In the genomic region with DNA sequence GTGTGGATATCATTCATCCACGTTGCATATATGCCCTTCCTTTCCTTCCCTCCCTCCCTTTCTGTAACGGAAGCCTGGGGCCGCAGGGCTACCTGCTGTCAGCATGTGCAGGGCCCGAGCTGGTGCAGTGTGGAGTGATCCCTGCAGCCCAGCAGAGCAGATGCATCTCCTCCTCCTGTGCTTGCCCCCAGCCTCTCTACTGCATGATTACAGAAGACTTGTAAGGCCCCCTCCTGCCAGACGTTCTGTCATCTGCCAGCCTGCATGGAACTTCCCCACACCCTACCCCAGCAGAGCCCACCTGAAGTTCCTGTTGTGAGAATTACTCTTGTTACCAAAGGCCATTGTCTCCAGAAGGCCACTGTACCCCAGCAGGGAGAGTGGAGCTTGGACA, we compare ENCODE assay signal across 24 cellular contexts.
DNase-seq lines count a peak whose midpoint lies in the region; ATAC-seq, FAIRE-seq and TF ChIP-seq lines count a peak whose summit lies in the region.
"Had no signal": no experiment of that assay in that cellular context is flagged by ENCODE, and none has a peak within 500 bp of the region (broad histone marks: within the 10 kb centered on the region; RNA-seq: fewer than 3 reads in every experiment).

No MANE protein-coding gene starts in this region.

- FAIRE-seq in GM12878 (lab: Jason Lieb, UNC), result no peak
- FAIRE-seq: small intestine had no signal

- no peak overlapping the region for H4K8ac ChIP-seq in neuronal stem cell (ENCODE audit: low read depth, low read length)

- H3K79me2 ChIP-seq in GM12878 (ENCODE audit: control insufficient read depth, insufficient read depth, low read length), result no peaks in the 10 kb centered on the region

- H3K27ac ChIP-seq in GM12878 (ENCODE audit: control insufficient read depth, insufficient read depth) (no peak overlapping the region), neuronal stem cell (replicated peaks; ENCODE audit: low read length) (peak overlapping the region; percentile 13)
- H3K27ac ChIP-seq: heart left ventricle, suprapubic skin had no signal

- no peak overlapping the region for H2BK5ac ChIP-seq in neuronal stem cell (ENCODE audit: low read length)

- H3K36me3 ChIP-seq in GM12878 (ENCODE audit: control insufficient read depth in 2 of 2, insufficient read depth in 2 of 2, low read length in 1 of 2) (no peaks in the 10 kb centered on the region; a peak in 1 of 4 replicates), neuronal stem cell (replicated peaks in 1 of 2; ENCODE audit: control insufficient read depth in 2 of 2, insufficient read depth in 2 of 2, low read length in 2 of 2) (no peaks in the 10 kb centered on the region)
- H3K36me3 ChIP-seq: suprapubic skin had no signal

- peak overlapping the region; percentile 97 for H2AK5ac ChIP-seq in neuronal stem cell (ENCODE audit: low read depth, low read length)

- peaks cover 11% of the 10 kb centered on the region for H3K36me3 Mint-ChIP-seq in T-helper 2 cell treated with Interferon-gamma antibody and Interleukin-4, amounts not matched to agents 5 μg/mL and 100 μg/mL, for 36 hours (ENCODE audit: low read depth)

- peak overlapping the region; percentile 77 for H3K18ac ChIP-seq in neuronal stem cell (ENCODE audit: low read length)

- H4K20me1 ChIP-seq in GM12878 (ENCODE audit: control insufficient read depth, insufficient read depth), result no peaks in the 10 kb centered on the region

- no peak for TF ChIP-seq RAD21 in GM12878 (IDR thresholded peaks at IDR 0.05; ENCODE audit: insufficient read depth, low read depth, low read length)

- H3K9ac ChIP-seq in GM12878 (ENCODE audit: control insufficient read depth, insufficient read depth, low read length), result no peak overlapping the region
- H3K9ac ChIP-seq in neuronal stem cell (ENCODE audit: low read depth, low read length, poor library complexity), result no peak overlapping the region

- RAD21 ChIA-PET in GM12878 (lab: Charles Lee; ENCODE audit: unreplicated experiment), result no interaction called here

- H2BK12ac ChIP-seq in neuronal stem cell (ENCODE audit: low read length), result peak overlapping the region; percentile 91

- H3K4me3 ChIP-seq in GM12878, result no peak overlapping the region
- H3K4me3 ChIP-seq in neuronal stem cell (ENCODE audit: low read length in 2 of 2), result no peak overlapping the region
- H3K4me3 ChIP-seq: heart left ventricle, suprapubic skin had no signal

- SMC1A ChIA-PET in GM12878 (lab: Charles Lee; ENCODE audit: uncharacterized antibody, unreplicated experiment), result no interaction called here

- CTCF ChIA-PET in GM12878 (lab: Yijun Ruan, JAX), result no interaction called here

- H3K23ac ChIP-seq in neuronal stem cell (ENCODE audit: low read depth, low read length, poor library complexity), result no peak overlapping the region

- intact Hi-C loops in GM12878 (cut with micrococcal nuclease; ENCODE audit: unreplicated experiment), result no loop called here

- no peak overlapping the region for H3K4ac ChIP-seq in neuronal stem cell (ENCODE audit: low read length)

- H3K79me1 ChIP-seq in neuronal stem cell (ENCODE audit: low read depth, low read length), result no peaks in the 10 kb centered on the region

- H3K27me3 Mint-ChIP-seq in T-helper 2 cell treated with Interferon-gamma antibody and Interleukin-4, amounts not matched to agents 5 μg/mL and 100 μg/mL, for 36 hours (ENCODE audit: low read depth), result no peaks in the 10 kb centered on the region
- H3K27me3 Mint-ChIP-seq: activated B cell treated with CpG ODN at 0.5 μM for 24 hours; activated CD4-positive, alpha-beta memory T cell treated with anti-CD3 and anti-CD28 coated beads for 36 hours; activated naive CD8-positive, alpha-beta T cell treated with anti-CD3 and anti-CD28 coated beads, Interleukin-2, amount 50 U/mL, for 24 hours; B cell had no signal

- H3K27me3 ChIP-seq in GM12878 (replicated peaks in 1 of 2; ENCODE audit: control insufficient read depth in 2 of 2, insufficient read depth in 2 of 2, low read length in 1 of 2), result no peaks in the 10 kb centered on the region
- H3K27me3 ChIP-seq in neuronal stem cell (ENCODE audit: control insufficient read depth in 3 of 3, insufficient read depth in 3 of 3, low read depth in 1 of 3, low read length in 3 of 3), result no peaks in the 10 kb centered on the region
- H3K27me3 ChIP-seq: heart left ventricle, suprapubic skin had no signal

- H2BK120ac ChIP-seq in neuronal stem cell (ENCODE audit: low read depth, low read length), result peak overlapping the region; percentile 29

- peak overlapping the region; percentile 87 for H4K91ac ChIP-seq in neuronal stem cell (ENCODE audit: low read depth, low read length, poor library complexity)

- no peak overlapping the region for H3K27ac Mint-ChIP-seq in T-helper 2 cell treated with Interferon-gamma antibody and Interleukin-4, amounts not matched to agents 5 μg/mL and 100 μg/mL, for 36 hours
- H3K27ac Mint-ChIP-seq: activated B cell treated with CpG ODN at 0.5 μM for 24 hours; activated CD4-positive, alpha-beta memory T cell treated with anti-CD3 and anti-CD28 coated beads for 36 hours; activated naive CD8-positive, alpha-beta T cell treated with anti-CD3 and anti-CD28 coated beads, Interleukin-2, amount 50 U/mL, for 24 hours; B cell had no signal

- no peak for TF ChIP-seq POLR2A in GM12878 (IDR thresholded peaks at IDR 0.05; ENCODE audit: low read depth, low read length)

- no TSS peak for BruUV-seq in GM12878 (replicated peaks; lab: Mats Ljungman, UMichigan)

- H3K4me1 ChIP-seq in GM12878 (ENCODE audit: control insufficient read depth, insufficient read depth, low read length) (peaks cover 13% of the 10 kb centered on the region), neuronal stem cell (ENCODE audit: control insufficient read depth in 2 of 2, insufficient read depth in 1 of 2, low read depth in 1 of 2, low read length in 2 of 2) (peaks cover 9 to 47% of the 10 kb centered on the region in 2 donors)

- no peaks in the 10 kb centered on the region for H3K9me3 Mint-ChIP-seq in T-helper 2 cell treated with Interferon-gamma antibody and Interleukin-4, amounts not matched to agents 5 μg/mL and 100 μg/mL, for 36 hours
- H3K9me3 Mint-ChIP-seq: activated B cell treated with CpG ODN at 0.5 μM for 24 hours; activated CD4-positive, alpha-beta memory T cell treated with anti-CD3 and anti-CD28 coated beads for 36 hours; activated naive CD8-positive, alpha-beta T cell treated with anti-CD3 and anti-CD28 coated beads, Interleukin-2, amount 50 U/mL, for 24 hours had no signal

- in situ Hi-C loops in GM12878 (cut with MboI), result no loop called here

- POLR2A ChIA-PET in GM12878 (lab: Charles Lee), result no interaction called here

- peak; percentile 16; the same call in 2 of the 3 replicates for ATAC-seq in GM12878
- ATAC-seq: heart left ventricle, left colon had no signal

- peaks cover 14% of the 10 kb centered on the region for H3K4me1 Mint-ChIP-seq in T-helper 2 cell treated with Interferon-gamma antibody and Interleukin-4, amounts not matched to agents 5 μg/mL and 100 μg/mL, for 36 hours (ENCODE audit: low read depth)
- H3K4me1 Mint-ChIP-seq: B cell had no signal

- no peak for TF ChIP-seq EP300 in GM12878 (IDR thresholded peaks at IDR 0.05; ENCODE audit: borderline replicate concordance in 1 of 2, control insufficient read depth in 1 of 2, low read depth in 2 of 2, low read length in 2 of 2)

- no peak overlapping the region for H2AFZ ChIP-seq in GM12878 (ENCODE audit: control insufficient read depth, low read depth, low read length)
- no peak overlapping the region for H2AFZ ChIP-seq in neuronal stem cell (ENCODE audit: low read length)

- no peak overlapping the region for H3K4me3 Mint-ChIP-seq in T-helper 2 cell treated with Interferon-gamma antibody and Interleukin-4, amounts not matched to agents 5 μg/mL and 100 μg/mL, for 36 hours
- H3K4me3 Mint-ChIP-seq: activated B cell treated with CpG ODN at 0.5 μM for 24 hours; activated CD4-positive, alpha-beta memory T cell treated with anti-CD3 and anti-CD28 coated beads for 36 hours; activated naive CD8-positive, alpha-beta T cell treated with anti-CD3 and anti-CD28 coated beads, Interleukin-2, amount 50 U/mL, for 24 hours; B cell had no signal

- peak overlapping the region; percentile 44 for H3K14ac ChIP-seq in neuronal stem cell (ENCODE audit: low read length)

- DNase-seq in NCI-H82 (lab: John Stamatoyannopoulos, UW) (peak; percentile 30), NCI-H82 treated with DMSO at 0.1 percent for 48 hours (lab: John Stamatoyannopoulos, UW; ENCODE audit: unreplicated experiment) (no peak), NCI-H146 treated with DMSO at 0.1 percent for 48 hours (lab: John Stamatoyannopoulos, UW; ENCODE audit: unreplicated experiment) (peak; percentile 19), GM12878 (ENCODE audit: low read depth, low spot score) (no peak), neuronal stem cell (ENCODE audit: low spot score) (no peak), OCI-M2 (lab: John Stamatoyannopoulos, UW; ENCODE audit: unreplicated experiment) (no peak), retina (no peak)
- DNase-seq in T-helper 2 cell treated with Interferon-gamma antibody and Interleukin-4, amounts not matched to agents 5 μg/mL and 100 μg/mL, for 36 hours (ENCODE audit: low spot score), result no peak
- DNase-seq: activated B cell treated with CpG ODN at 0.5 μM for 24 hours; activated CD4-positive, alpha-beta memory T cell treated with anti-CD3 and anti-CD28 coated beads for 36 hours; activated gamma-delta T cell; activated naive CD8-positive, alpha-beta T cell treated with anti-CD3 and anti-CD28 coated beads, Interleukin-2, amount 50 U/mL, for 24 hours; cerebellar nuclear complex; heart left ventricle; left colon; mesendoderm; NCI-H1092; NCI-H2029; NCI-H446 treated with DMSO at 0.1 percent for 48 hours; small intestine; stimulated activated CD4-positive, alpha-beta T cell treated with anti-CD3 and anti-CD28 coated beads, Interleukin-1b, Interleukin-23, amount 100 ng/mL, for 48 hours; T1000 had no signal

- no peak for TF ChIP-seq CTCF in GM12878 (IDR thresholded peaks at IDR 0.05 in 2 of 3, conservative IDR thresholded peaks at IDR 0.05 in 1 of 3; ENCODE audit: control insufficient read depth in 2 of 3, extremely low read depth in 1 of 3, insufficient read depth in 1 of 3, low read depth in 3 of 3, low read length in 3 of 3)

- 76% methylated on average over 5 of the region's 5 CpGs for WGBS in GM12878 (ENCODE audit: insufficient coverage, insufficient replicate concordance, low lambda C conversion rate, missing lambda C conversion rate)
- WGBS in neuronal stem cell (ENCODE audit: extremely low coverage in 2 of 2, insufficient read length in 2 of 2, insufficient replicate concordance in 1 of 2), 2 donors, result no CpG with 5 or more reads among the region's 5 CpGs

- H3K9me3 ChIP-seq in GM12878 (replicated peaks; ENCODE audit: control insufficient read depth, insufficient read depth, low read length), result no peaks in the 10 kb centered on the region
- no peaks in the 10 kb centered on the region for H3K9me3 ChIP-seq in neuronal stem cell (replicated peaks in 1 of 2; ENCODE audit: control insufficient read depth in 2 of 2, insufficient read depth in 1 of 2, low read depth in 1 of 2, low read length in 2 of 2)
- H3K9me3 ChIP-seq: heart left ventricle, suprapubic skin had no signal

- H3K4me2 ChIP-seq in GM12878 (ENCODE audit: control insufficient read depth, insufficient read depth) (no peak overlapping the region), neuronal stem cell (ENCODE audit: insufficient read depth, low read length, poor library complexity, severe bottlenecking) (no peak overlapping the region)

- peak overlapping the region; percentile 75 for H2BK15ac ChIP-seq in neuronal stem cell (ENCODE audit: low read length)

TF ChIP-seq in GM12878, 131 proteins besides CTCF, POLR2A, EP300 and RAD21 (continues in another document):
- no peak for TF ChIP-seq RFX5 (IDR thresholded peaks at IDR 0.05; ENCODE audit: low read depth, low read length)

Comparison
In these comparisons a context has a peak if more than half of its experiments do, and no peak if none do; other contexts are left out.
1. DNase-seq: peak in NCI-H82 (single experiment) and NCI-H146 treated with DMSO at 0.1 percent for 48 hours (single experiment); none in NCI-H82 treated with DMSO at 0.1 percent for 48 hours (single experiment), GM12878 (single experiment), neuronal stem cell (single experiment), T-helper 2 cell treated with Interferon-gamma antibody and Interleukin-4, amounts not matched to agents 5 μg/mL and 100 μg/mL, for 36 hours (single experiment), OCI-M2 (single experiment) and retina (single experiment).